1 cellular context compared by ENCODE assay signal in the genomic region with DNA sequence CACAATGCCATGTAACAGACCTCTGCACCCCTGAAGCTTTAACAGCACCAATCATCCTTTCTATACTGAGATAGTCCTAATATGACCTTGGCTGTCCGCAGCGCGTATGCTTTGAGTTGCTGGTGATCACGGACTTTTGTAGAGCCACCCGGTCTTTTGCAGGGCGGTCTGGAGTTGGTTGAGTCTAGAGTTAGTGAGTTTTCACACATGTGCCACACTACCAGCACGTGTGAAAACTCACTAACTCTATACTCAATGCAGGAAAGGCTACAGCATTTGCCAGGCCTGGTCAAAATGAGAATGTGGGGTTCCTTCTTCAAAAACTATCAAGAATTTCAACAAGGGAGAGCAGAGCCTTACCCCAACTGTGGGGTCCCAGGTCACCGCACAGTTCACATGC.
TF ChIP-seq lines count a peak whose summit lies in the region.

No MANE protein-coding gene starts in this region.

TF ChIP-seq in IMR-90, 13 proteins besides CTCF, POLR2A, EP300 and RAD21:
- TF ChIP-seq NFE2L2 (IDR thresholded peaks at IDR 0.05; ENCODE audit: low read depth, low read length) (no peak), SMC3 (IDR thresholded peaks at IDR 0.05; ENCODE audit: low read depth, low read length) (no peak), BHLHE40 (IDR thresholded peaks at IDR 0.05; ENCODE audit: low read depth, low read length) (no peak), RCOR1 (IDR thresholded peaks at IDR 0.05; ENCODE audit: insufficient replicate concordance, low read length) (no peak), MAZ (IDR thresholded peaks at IDR 0.05; ENCODE audit: borderline replicate concordance, low read depth, low read length) (no peak), FOS (IDR thresholded peaks at IDR 0.05; ENCODE audit: low read depth, low read length) (no peak), CEBPB (IDR thresholded peaks at IDR 0.05; ENCODE audit: low read depth, low read length) (no peak), MAFK (IDR thresholded peaks at IDR 0.05; ENCODE audit: low read depth, low read length) (no peak), CHD1 (IDR thresholded peaks at IDR 0.05; ENCODE audit: low read depth, low read length) (no peak), RFX5 (IDR thresholded peaks at IDR 0.05; ENCODE audit: low read depth, low read length) (no peak), MXI1 (IDR thresholded peaks at IDR 0.05; ENCODE audit: borderline replicate concordance, low read depth, low read length) (no peak), USF2 (IDR thresholded peaks at IDR 0.05; ENCODE audit: low read depth, low read length) (no peak)
- TF ChIP-seq, protein P1, sequence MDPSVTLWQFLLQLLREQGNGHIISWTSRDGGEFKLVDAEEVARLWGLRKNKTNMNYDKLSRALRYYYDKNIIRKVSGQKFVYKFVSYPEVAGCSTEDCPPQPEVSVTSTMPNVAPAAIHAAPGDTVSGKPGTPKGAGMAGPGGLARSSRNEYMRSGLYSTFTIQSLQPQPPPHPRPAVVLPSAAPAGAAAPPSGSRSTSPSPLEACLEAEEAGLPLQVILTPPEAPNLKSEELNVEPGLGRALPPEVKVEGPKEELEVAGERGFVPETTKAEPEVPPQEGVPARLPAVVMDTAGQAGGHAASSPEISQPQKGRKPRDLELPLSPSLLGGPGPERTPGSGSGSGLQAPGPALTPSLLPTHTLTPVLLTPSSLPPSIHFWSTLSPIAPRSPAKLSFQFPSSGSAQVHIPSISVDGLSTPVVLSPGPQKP (IDR thresholded peaks at IDR 0.05; ENCODE audit: borderline replicate concordance, low read depth, low read length), result no peak
TF ChIP-seq in IMR-90: peak in this region for 0.
